Comparison of ENCODE assay signal across 1 cellular context in genomic region chr11:62566247-62566646, GRCh38.
TF ChIP-seq lines count a peak whose summit lies in the region.

No MANE protein-coding gene starts in this region.

TF ChIP-seq in GM23338, 12 proteins besides CTCF, POLR2A, EP300 and RAD21:
- TF ChIP-seq REST (IDR thresholded peaks at IDR 0.05; ENCODE audit: unreplicated experiment) (no peak), ZNF331 (CRISPR knock-in tag; IDR thresholded peaks at IDR 0.05; ENCODE audit: low read depth) (no peak), ZNF462 (CRISPR knock-in tag; IDR thresholded peaks at IDR 0.05) (no peak), CREB1 (CRISPR knock-in tag; IDR thresholded peaks at IDR 0.05; ENCODE audit: low read depth) (no peak), EZH2 (IDR thresholded peaks at IDR 0.05; ENCODE audit: low read depth, unreplicated experiment) (no peak), JUNB (IDR thresholded peaks at IDR 0.05; ENCODE audit: unreplicated experiment) (no peak), ETS1 (IDR thresholded peaks at IDR 0.05) (no peak)
